ENCODE assay signal across 24 cellular contexts in genomic region chr4:35175894-35176293, GRCh38.
"Had no signal": no experiment of that assay in that cellular context is flagged by ENCODE, and none has a peak within 500 bp of the region (broad histone marks: within the 10 kb centered on the region; RNA-seq: fewer than 3 reads in every experiment).

No MANE protein-coding gene starts in this region.

- H3K9me3 ChIP-seq: esophagus muscularis mucosa, gastrocnemius medialis, left ventricle myocardium inferior, prostate gland, right atrium auricular region, thyroid gland, upper lobe of right lung had no signal

- H3K4me3 Mint-ChIP-seq: activated CD4-positive, alpha-beta T cell treated with anti-CD3 and anti-CD28 coated beads, Interleukin-2, amount 10 ng/mL, durations not matched to agents 7 days and 5 days; activated CD8-positive, alpha-beta memory T cell treated with anti-CD3 and anti-CD28 coated beads, Interleukin-2, amount 10 ng/mL, durations not matched to agents 7 days and 5 days; activated CD8-positive, alpha-beta T cell treated with anti-CD3 and anti-CD28 coated beads for 36 hours; activated naive CD8-positive, alpha-beta T cell treated with anti-CD3 and anti-CD28 coated beads, Interleukin-2, amount 50 U/mL, for 24 hours; activated T-helper 1 cell treated with anti-CD3 and anti-CD28 coated beads, Interleukin-12 subunit alpha, Interleukin-12 subunit beta, Interleukin-2, Interleukin-4 antibody, amounts not matched to agents 30 ng/mL and 10 ng/mL and 1 ng/mL, durations not matched to agents 14 hours and 24 hours and 36 hours; natural killer cell treated with Interleukin-12 subunit alpha and Interleukin-12 subunit beta and Interleukin-15 and Interleukin-18, amount 100 ng/mL, for 72 hours had no signal

- H3K27me3 ChIP-seq: esophagus muscularis mucosa, gastrocnemius medialis, right atrium auricular region, spleen, thyroid gland, upper lobe of right lung had no signal

- H3K4me1 ChIP-seq: esophagus muscularis mucosa, gastrocnemius medialis, left ventricle myocardium inferior, prostate gland, right atrium auricular region, spleen, thyroid gland, upper lobe of right lung had no signal

- H3K9me3 Mint-ChIP-seq: activated CD4-positive, alpha-beta T cell treated with anti-CD3 and anti-CD28 coated beads, Interleukin-2, amount 10 ng/mL, durations not matched to agents 7 days and 5 days; activated CD8-positive, alpha-beta T cell treated with anti-CD3 and anti-CD28 coated beads for 36 hours had no signal

- ATAC-seq: activated CD4-positive, CD25-positive, alpha-beta regulatory T cell treated with anti-CD3 and anti-CD28 coated beads, Interleukin-2, amount 50 U/mL, for 24 hours; activated CD8-positive, alpha-beta memory T cell treated with anti-CD3 and anti-CD28 coated beads, Interleukin-2, amount 10 ng/mL, durations not matched to agents 7 days and 5 days; activated CD8-positive, alpha-beta T cell treated with anti-CD3 and anti-CD28 coated beads for 36 hours; activated naive CD8-positive, alpha-beta T cell treated with anti-CD3 and anti-CD28 coated beads, Interleukin-2, amount 50 U/mL, for 24 hours; gastrocnemius medialis; natural killer cell treated with Interleukin-12 subunit alpha and Interleukin-12 subunit beta and Interleukin-15 and Interleukin-18, amount 100 ng/mL, for 72 hours; stimulated activated naive CD8-positive, alpha-beta T cell treated with anti-CD3 and anti-CD28 coated beads, Interleukin-15, Interleukin-2, amounts not matched to agents 100 U/mL and 50 U/mL, for 24 hours; upper lobe of right lung had no signal

- H3K27ac Mint-ChIP-seq: activated CD4-positive, alpha-beta T cell treated with anti-CD3 and anti-CD28 coated beads, Interleukin-2, amount 10 ng/mL, durations not matched to agents 7 days and 5 days; activated CD8-positive, alpha-beta memory T cell treated with anti-CD3 and anti-CD28 coated beads, Interleukin-2, amount 10 ng/mL, durations not matched to agents 7 days and 5 days; activated CD8-positive, alpha-beta T cell treated with anti-CD3 and anti-CD28 coated beads for 36 hours; activated naive CD8-positive, alpha-beta T cell treated with anti-CD3 and anti-CD28 coated beads, Interleukin-2, amount 50 U/mL, for 24 hours; activated T-helper 1 cell treated with anti-CD3 and anti-CD28 coated beads, Interleukin-12 subunit alpha, Interleukin-12 subunit beta, Interleukin-2, Interleukin-4 antibody, amounts not matched to agents 30 ng/mL and 10 ng/mL and 1 ng/mL, durations not matched to agents 14 hours and 24 hours and 36 hours; natural killer cell treated with Interleukin-12 subunit alpha and Interleukin-12 subunit beta and Interleukin-15 and Interleukin-18, amount 100 ng/mL, for 72 hours had no signal

- DNase-seq: activated CD4-positive, alpha-beta T cell treated with anti-CD3 and anti-CD28 coated beads, Interleukin-2, amount 10 ng/mL, durations not matched to agents 7 days and 5 days; activated CD8-positive, alpha-beta memory T cell treated with anti-CD3 and anti-CD28 coated beads, Interleukin-2, amount 10 ng/mL, durations not matched to agents 7 days and 5 days; activated CD8-positive, alpha-beta T cell treated with anti-CD3 and anti-CD28 coated beads for 36 hours; activated gamma-delta T cell; activated naive CD4-positive, alpha-beta T cell treated with anti-CD3 and anti-CD28 coated beads, Interleukin-2, amount 50 U/mL, for 16 hours; activated naive CD8-positive, alpha-beta T cell treated with anti-CD3 and anti-CD28 coated beads, Interleukin-2, amount 50 U/mL, for 24 hours; activated T-cell treated with anti-CD3 and anti-CD28 coated beads for 4 hours; cerebellar nuclear complex; gastrocnemius medialis; hippocampal formation; left ventricle myocardium inferior; mammary epithelial cell; spleen; stimulated activated CD4-positive, alpha-beta T cell treated with anti-CD3 and anti-CD28 coated beads, Interleukin-4, amount 100 ng/mL, for 24 hours; stimulated activated naive CD8-positive, alpha-beta T cell treated with anti-CD3 and anti-CD28 coated beads, Interleukin-15, Interleukin-2, amounts not matched to agents 100 U/mL and 50 U/mL, for 24 hours; thyroid gland; upper lobe of right lung had no signal

- H3K36me3 ChIP-seq: esophagus muscularis mucosa, gastrocnemius medialis, left ventricle myocardium inferior, prostate gland, right atrium auricular region, spleen, thyroid gland, upper lobe of right lung had no signal

- H3K4me3 ChIP-seq: coronary artery, esophagus muscularis mucosa, gastrocnemius medialis, left ventricle myocardium inferior, prostate gland, right atrium auricular region, spleen, thyroid gland, upper lobe of right lung had no signal

- H3K27ac ChIP-seq: coronary artery, esophagus muscularis mucosa, gastrocnemius medialis, left ventricle myocardium inferior, prostate gland, right atrium auricular region, spleen, thyroid gland, upper lobe of right lung had no signal

- H3K36me3 Mint-ChIP-seq: activated CD8-positive, alpha-beta memory T cell treated with anti-CD3 and anti-CD28 coated beads, Interleukin-2, amount 10 ng/mL, durations not matched to agents 7 days and 5 days; natural killer cell treated with Interleukin-12 subunit alpha and Interleukin-12 subunit beta and Interleukin-15 and Interleukin-18, amount 100 ng/mL, for 72 hours had no signal

- H3K4me1 Mint-ChIP-seq: activated CD4-positive, alpha-beta T cell treated with anti-CD3 and anti-CD28 coated beads, Interleukin-2, amount 10 ng/mL, durations not matched to agents 7 days and 5 days; activated CD8-positive, alpha-beta memory T cell treated with anti-CD3 and anti-CD28 coated beads, Interleukin-2, amount 10 ng/mL, durations not matched to agents 7 days and 5 days; activated naive CD8-positive, alpha-beta T cell treated with anti-CD3 and anti-CD28 coated beads, Interleukin-2, amount 50 U/mL, for 24 hours had no signal

- H3K27me3 Mint-ChIP-seq: activated CD4-positive, alpha-beta T cell treated with anti-CD3 and anti-CD28 coated beads, Interleukin-2, amount 10 ng/mL, durations not matched to agents 7 days and 5 days; activated CD8-positive, alpha-beta memory T cell treated with anti-CD3 and anti-CD28 coated beads, Interleukin-2, amount 10 ng/mL, durations not matched to agents 7 days and 5 days; activated CD8-positive, alpha-beta T cell treated with anti-CD3 and anti-CD28 coated beads for 36 hours; activated naive CD8-positive, alpha-beta T cell treated with anti-CD3 and anti-CD28 coated beads, Interleukin-2, amount 50 U/mL, for 24 hours; natural killer cell treated with Interleukin-12 subunit alpha and Interleukin-12 subunit beta and Interleukin-15 and Interleukin-18, amount 100 ng/mL, for 72 hours had no signal
